8 cellular contexts compared by ENCODE assay signal in the genomic region with DNA sequence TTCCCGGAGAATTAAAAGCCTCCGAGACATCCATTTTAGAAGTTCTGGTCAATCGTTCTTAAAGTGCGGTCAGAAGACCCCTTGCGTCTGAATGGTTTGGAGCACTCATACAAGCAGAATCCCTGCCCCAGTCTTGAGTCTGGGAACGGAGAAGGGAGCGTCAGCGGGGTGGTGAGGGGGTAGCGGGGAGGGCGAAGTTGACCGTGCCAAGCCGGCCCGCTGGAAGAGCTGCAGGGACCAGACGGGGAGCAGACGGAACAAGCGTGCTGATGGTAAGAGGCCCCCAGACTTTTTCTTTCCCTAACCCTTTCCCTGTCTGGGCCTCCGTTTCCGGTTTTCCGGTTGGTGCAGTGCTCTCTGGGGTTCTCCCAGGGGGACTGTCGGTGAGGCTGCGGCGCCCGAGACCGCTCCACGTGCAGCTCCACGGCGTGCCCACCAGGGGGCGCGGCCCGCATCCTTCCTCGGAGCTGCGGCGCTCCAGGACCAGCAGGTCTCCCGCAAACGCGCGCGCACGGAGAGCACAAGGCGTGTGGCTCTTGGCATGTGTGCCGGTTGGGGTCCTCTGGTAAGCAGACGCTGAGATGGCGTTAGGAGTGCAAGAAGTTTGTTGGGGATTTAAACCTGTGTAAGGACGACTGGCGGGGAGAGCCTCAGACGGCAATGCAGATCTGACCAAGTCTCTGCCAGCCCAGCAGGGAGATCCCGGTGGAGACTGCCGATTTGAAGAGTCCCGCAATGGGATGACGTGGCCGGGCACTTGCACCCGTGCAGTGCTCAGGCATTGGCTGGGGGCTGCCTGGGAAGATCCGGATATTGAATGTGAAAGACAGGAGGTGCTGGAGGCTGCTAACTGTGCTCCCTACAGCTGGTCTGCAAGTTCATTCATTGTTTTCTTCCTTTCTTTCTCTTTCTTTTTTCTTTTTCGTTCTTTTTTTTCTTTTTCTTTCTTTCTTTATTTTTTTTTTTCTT. TPM values are rescaled to one million over a fixed set of nuclear protein-coding genes. Genes with fewer than 3 reads are reported as not detected.
DNase-seq lines count a peak whose midpoint lies in the region; ATAC-seq and TF ChIP-seq lines count a peak whose summit lies in the region.

No MANE protein-coding gene starts in this region.

- H3K27ac Mint-ChIP-seq in CD14-positive monocyte = peak overlapping the region in 1 of 7 donors; percentile 45
- H3K27ac Mint-ChIP-seq in MCF 10A (ENCODE audit: low read depth, unreplicated experiment) = no peak overlapping the region

- peaks cover 20% of the 10 kb centered on the region for H3K4me1 Mint-ChIP-seq in CD14-positive monocyte
- H3K4me1 Mint-ChIP-seq in MCF 10A (ENCODE audit: insufficient read depth, unreplicated experiment) = peaks cover 6% of the 10 kb centered on the region

- WGBS in GM23248 (ENCODE audit: low coverage in 1 of 2, low lambda C conversion rate in 2 of 2, missing lambda C conversion rate in 2 of 2), 2 experiments = 4% methylated on average over 52 to 53 of the region's 54 CpGs

- no peaks in the 10 kb centered on the region for H3K27me3 ChIP-seq in GM23248 (replicated peaks; ENCODE audit: insufficient read depth)

- peak overlapping the region; percentile 77 to 96 for H3K4me3 Mint-ChIP-seq in CD14-positive monocyte
- peak overlapping the region; percentile 70 for H3K4me3 Mint-ChIP-seq in MCF 10A (ENCODE audit: unreplicated experiment)

- H3F3A ChIP-seq in GM23248 (ENCODE audit: insufficient read depth) = no peaks in the 10 kb centered on the region

- H3K9me3 ChIP-seq in GM23248 (ENCODE audit: low read depth) = no peaks in the 10 kb centered on the region

- H3K9me2 ChIP-seq in GM23248 (ENCODE audit: insufficient read depth) = no peaks in the 10 kb centered on the region

- ATAC-seq in HG03108 (IDR thresholded peaks at IDR 0.05; ENCODE audit: unreplicated experiment) = no peak

- H3K36me3 Mint-ChIP-seq in CD14-positive monocyte (no peaks in the 10 kb centered on the region), MCF 10A (ENCODE audit: insufficient read depth, unreplicated experiment) (no peaks in the 10 kb centered on the region)

- no peaks in the 10 kb centered on the region for H3K4me1 ChIP-seq in GM23248 (ENCODE audit: insufficient read depth)

- H3K27ac ChIP-seq in GM23248 (no peak overlapping the region), VCaP (peak overlapping the region; percentile 25; the same call in 1 of the 2 replicates), skin epidermis (no peak overlapping the region)

- H3K4me2 ChIP-seq in GM23248 (ENCODE audit: unreplicated experiment) = peak overlapping the region; percentile 80

- DNase-seq in CD14-positive monocyte (ENCODE audit: low spot score) (peak; percentile 65), GM23248 (peak; percentile 89), NCI-H1694 treated with DMSO at 0.1 percent for 48 hours (lab: John Stamatoyannopoulos, UW) (peak; percentile 79), MCF 10A (ENCODE audit: unreplicated experiment) (peak; percentile 67), iPS-NIHi11 (ENCODE audit: low spot score) (peak; percentile 90)

- no TSS peak for BruUV-seq in MCF 10A (replicated peaks; lab: Mats Ljungman, UMichigan)

- peak overlapping the region; percentile 70 for H3K4me3 ChIP-seq in GM23248
- H3K4me3 ChIP-seq in skin epidermis = peak overlapping the region; percentile 10 to 37 (median 22)

- H3K27me3 Mint-ChIP-seq in CD14-positive monocyte (ENCODE audit: low read depth in 3 of 3) = peaks cover 32 to 41% (median 39%) of the 10 kb centered on the region in 3 donors
- H3K27me3 Mint-ChIP-seq in MCF 10A (ENCODE audit: insufficient read depth, unreplicated experiment) = no peaks in the 10 kb centered on the region

- H3K9me3 Mint-ChIP-seq in CD14-positive monocyte = peaks cover 0 to 8% (median 1%) of the 10 kb centered on the region in 7 donors
- no peaks in the 10 kb centered on the region for H3K9me3 Mint-ChIP-seq in MCF 10A (ENCODE audit: unreplicated experiment)

- POLR2A ChIA-PET in MCF 10A (lab: Yijun Ruan, JAX) = interaction anchor here (0.7 to 1.1 kb wide), 5 partner anchors 35 to 316 kb away, joined by 3 to 8 read pairs (median 4); no protein-coding TSS in a partner anchor

- peak overlapping the region; percentile 23; the same call in 1 of the 2 replicates for H3K9ac ChIP-seq in GM23248

- intact Hi-C loops in CD14-positive monocyte (cut with micrococcal nuclease) = loop anchor here (2.0 to 5.0 kb wide), 2 partner anchors 115 to 318 kb away; no protein-coding TSS in a partner anchor
- intact Hi-C loops in MCF 10A (cut with micrococcal nuclease) = loop anchor here (1.0 to 2.0 kb wide), 2 partner anchors 115 to 365 kb away; no protein-coding TSS in a partner anchor

- CTCF ChIA-PET in MCF 10A (lab: Yijun Ruan, JAX) = interaction anchor here (0.6 to 6.6 kb wide), 22 partner anchors 8 to 369 kb away, joined by 3 to 105 read pairs (median 4); no protein-coding TSS in a partner anchor

- no peaks in the 10 kb centered on the region for H3K79me2 ChIP-seq in GM23248 (ENCODE audit: insufficient read depth)

- no peaks in the 10 kb centered on the region for H4K20me1 ChIP-seq in GM23248 (ENCODE audit: insufficient read depth)

- H2AFZ ChIP-seq in GM23248 = peak overlapping the region; percentile 88

- in situ Hi-C loops in GM23248 (cut with MboI) = loop anchor here (10.0 kb wide), 1 partner anchor 315 kb away; no protein-coding TSS in a partner anchor

- no peaks in the 10 kb centered on the region for H3K36me3 ChIP-seq in GM23248 (ENCODE audit: low read depth)

- TF ChIP-seq CTCF in CD14-positive monocyte (IDR thresholded peaks at IDR 0.05) = peak; percentile 98
- peak; percentile 98 for TF ChIP-seq CTCF in VCaP (conservative IDR thresholded peaks at IDR 0.05)
- peak; percentile 94 for TF ChIP-seq CTCF in MCF 10A (IDR thresholded peaks at IDR 0.05; ENCODE audit: unreplicated experiment)

RNA-seq across cellular contexts. Expression of a gene that starts 19.2 kb away (rescaled TPM):
- polyA plus RNA-seq in CD14-positive monocyte = not detected
- total RNA-seq in GM23248 (2014; rRNA removed; shearing (Covaris generic)) = 7.6 and 7.7 TPM in 2 replicates
- polyA plus RNA-seq in GM23248 (2016; fragmentation: Nextera tagmentation; extraction: Ambion mirVana) = 2.7 and 3.7 TPM in 2 replicates
- 0.47 and 0.79 TPM in 2 replicates for total RNA-seq in MCF 10A (2022)
